ENCODE assay signal across 17 cellular contexts in the genomic region with DNA sequence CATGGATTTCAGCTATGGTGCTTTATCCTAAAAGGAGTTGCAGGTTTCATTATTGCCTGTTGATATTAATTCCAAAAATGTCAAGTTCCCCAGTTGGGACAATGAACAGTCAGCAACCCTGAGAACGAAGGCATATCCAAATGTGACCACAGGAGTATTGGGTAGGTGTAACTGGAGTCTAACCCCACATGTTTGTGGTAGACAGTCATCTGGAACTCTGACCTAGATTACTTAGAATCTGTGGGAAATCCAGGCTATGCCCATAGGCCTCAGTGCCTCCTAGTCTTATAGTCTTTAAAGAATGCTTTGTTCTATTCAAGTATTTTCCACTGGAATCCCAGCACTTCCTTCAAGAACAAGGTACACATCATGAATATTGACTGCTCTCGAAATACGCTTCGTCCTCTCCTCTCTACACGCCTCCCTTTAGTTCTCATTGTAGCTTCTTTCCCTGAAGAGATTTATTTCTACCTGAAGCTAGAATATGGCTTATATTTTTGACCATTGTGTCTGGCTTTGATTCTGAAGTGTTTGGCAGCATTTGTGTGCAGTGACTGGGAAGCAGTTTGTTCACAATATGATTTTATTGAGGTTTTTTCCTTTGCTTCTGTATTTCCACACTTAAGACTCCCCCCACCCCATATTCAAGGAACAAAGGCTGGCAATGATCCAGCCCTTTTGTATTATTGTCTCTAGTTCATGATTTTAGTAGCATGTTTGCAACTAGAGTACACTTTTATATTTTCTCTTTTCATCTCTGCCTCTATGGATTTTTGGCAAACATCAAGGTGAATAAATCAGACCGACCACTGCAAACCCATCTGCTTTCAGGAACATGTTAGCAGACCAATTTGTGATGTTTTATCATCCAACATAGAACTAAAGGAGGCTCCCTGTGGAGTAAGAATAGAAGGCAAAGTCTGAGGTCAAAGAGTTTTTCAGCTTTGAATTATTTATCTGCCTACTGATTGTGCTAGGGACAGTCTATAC.
A peak's percentile ranks its signal among the peaks of the same experiment; 100 is the strongest.
DNase-seq lines count a peak whose midpoint lies in the region; ATAC-seq and TF ChIP-seq lines count a peak whose summit lies in the region.
"Had no signal": no experiment of that assay in that cellular context is flagged by ENCODE, and none has a peak within 500 bp of the region (broad histone marks: within the 10 kb centered on the region; RNA-seq: fewer than 3 reads in every experiment).

No MANE protein-coding gene starts in this region.

- H3K27ac ChIP-seq in RWPE2 (ENCODE audit: poor library complexity, severe bottlenecking) (no peak overlapping the region), foreskin keratinocyte (no peak overlapping the region)
- H3K27ac ChIP-seq: A549, skin epidermis, tibial nerve had no signal

- H3K4me3 ChIP-seq in RWPE2 (ENCODE audit: severe bottlenecking), result no peak overlapping the region
- H3K4me3 ChIP-seq: A549, skin epidermis, tibial nerve had no signal

- H3K9me3 Mint-ChIP-seq in activated T-cell treated with anti-CD3 and anti-CD28 coated beads, Interleukin-2, amount 50 U/mL, for 72 hours, result peaks cover 3 to 7% of the 10 kb centered on the region in 2 donors

- TF ChIP-seq CTCF in RWPE2 (IDR thresholded peaks at IDR 0.05; ENCODE audit: poor library complexity, severe bottlenecking), result no peak
- TF ChIP-seq CTCF in foreskin keratinocyte (conservative IDR thresholded peaks at IDR 0.05), result no peak

- no peaks in the 10 kb centered on the region for H3K4me1 Mint-ChIP-seq in activated T-cell treated with anti-CD3 and anti-CD28 coated beads, Interleukin-2, amount 50 U/mL, for 72 hours (ENCODE audit: low read depth)
- H3K4me1 Mint-ChIP-seq: activated CD4-positive, alpha-beta T cell treated with anti-CD3 and anti-CD28 coated beads, Interleukin-2, amount 10 ng/mL, durations not matched to agents 24 days and 14 days; H9 had no signal

- H3K4me1 ChIP-seq in RWPE2 (ENCODE audit: insufficient read depth, poor library complexity, severe bottlenecking), result no peaks in the 10 kb centered on the region
- no peaks in the 10 kb centered on the region for H3K4me1 ChIP-seq in foreskin keratinocyte
- H3K4me1 ChIP-seq: A549, tibial nerve had no signal

- intact Hi-C loops in Right ventricle myocardium inferior (cut with DNase I), result no loop called here

- H3K36me3 ChIP-seq in RWPE2 (ENCODE audit: low read depth), result no peaks in the 10 kb centered on the region
- H3K36me3 ChIP-seq: tibial nerve had no signal

- peaks cover under 1 to 9% of the 10 kb centered on the region in 2 donors for H3K36me3 Mint-ChIP-seq in activated T-cell treated with anti-CD3 and anti-CD28 coated beads, Interleukin-2, amount 50 U/mL, for 72 hours (ENCODE audit: insufficient read depth in 2 of 2)

- H3K27me3 Mint-ChIP-seq in activated T-cell treated with anti-CD3 and anti-CD28 coated beads, Interleukin-2, amount 50 U/mL, for 72 hours (ENCODE audit: low read depth), result no peaks in the 10 kb centered on the region
- H3K27me3 Mint-ChIP-seq: activated CD4-positive, alpha-beta T cell treated with anti-CD3 and anti-CD28 coated beads, Interleukin-2, amount 10 ng/mL, durations not matched to agents 24 days and 14 days; naive thymus-derived CD4-positive, alpha-beta T cell had no signal

- H3K27ac Mint-ChIP-seq in activated T-cell treated with anti-CD3 and anti-CD28 coated beads, Interleukin-2, amount 50 U/mL, for 72 hours, result peak overlapping the region; percentile 9
- H3K27ac Mint-ChIP-seq: activated CD4-positive, alpha-beta T cell treated with anti-CD3 and anti-CD28 coated beads, Interleukin-2, amount 10 ng/mL, durations not matched to agents 24 days and 14 days; H9; naive thymus-derived CD4-positive, alpha-beta T cell had no signal

- H3K27me3 ChIP-seq in RWPE2 (ENCODE audit: insufficient read depth, poor library complexity, severe bottlenecking), result no peaks in the 10 kb centered on the region
- H3K27me3 ChIP-seq in foreskin keratinocyte, result no peaks in the 10 kb centered on the region
- H3K27me3 ChIP-seq: tibial nerve had no signal

- no peak for ATAC-seq in activated T-cell treated with anti-CD3 and anti-CD28 coated beads, Interleukin-2, amount 50 U/mL, for 72 hours (replicated peaks in 1 of 2)
- 0 out of 3 replicates have a peak, but pooled peaks have one; percentile 10 for ATAC-seq in RWPE2 (ENCODE audit: low read depth)
- no peak for ATAC-seq in foreskin keratinocyte
- ATAC-seq in Right ventricle myocardium inferior, result no peak
- ATAC-seq in GM21526 (IDR thresholded peaks at IDR 0.05; ENCODE audit: low FRiP score, unreplicated experiment), result no peak
- ATAC-seq: A549; naive thymus-derived CD4-positive, alpha-beta T cell had no signal

- no peak overlapping the region for H3K4me3 Mint-ChIP-seq in activated T-cell treated with anti-CD3 and anti-CD28 coated beads, Interleukin-2, amount 50 U/mL, for 72 hours
- H3K4me3 Mint-ChIP-seq: activated CD4-positive, alpha-beta T cell treated with anti-CD3 and anti-CD28 coated beads, Interleukin-2, amount 10 ng/mL, durations not matched to agents 24 days and 14 days; H9; naive thymus-derived CD4-positive, alpha-beta T cell had no signal

- DNase-seq in activated T-cell treated with anti-CD3 and anti-CD28 coated beads, Interleukin-2, amount 50 U/mL, for 72 hours, result no peak
- no peak for DNase-seq in activated T-cell treated with anti-CD3 and anti-CD28 coated beads, Interleukin-2, amount 50 U/mL, for 1 hour
- no peak for DNase-seq in RWPE2 (ENCODE audit: low spot score)
- DNase-seq in foreskin keratinocyte, result peak; percentile 11 to 56
- DNase-seq in Right ventricle myocardium inferior (ENCODE audit: missing footprints), result no peak
- DNase-seq in iPS-NIHi7 (ENCODE audit: extremely low spot score), result no peak
- DNase-seq in NCI-H510A treated with DMSO at 0.1 percent for 48 hours (lab: John Stamatoyannopoulos, UW), result no peak
- DNase-seq: activated CD4-positive, alpha-beta T cell treated with anti-CD3 and anti-CD28 coated beads, Interleukin-2, amount 10 ng/mL, durations not matched to agents 24 days and 14 days; activated naive CD4-positive, alpha-beta T cell; H9; kidney; naive thymus-derived CD4-positive, alpha-beta T cell; NK-92 treated with Interleukin-12 subunit alpha and Interleukin-12 subunit beta, amount 100 ng/mL, for 24 hours had no signal

- no peaks in the 10 kb centered on the region for H3K9me3 ChIP-seq in RWPE2 (ENCODE audit: severe bottlenecking)
- H3K9me3 ChIP-seq: A549 had no signal

Comparison
In these comparisons a context has a peak if more than half of its experiments do, and no peak if none do; other contexts are left out.
1. DNase-seq: peak in foreskin keratinocyte (2 of 2); none in activated T-cell treated with anti-CD3 and anti-CD28 coated beads, Interleukin-2, amount 50 U/mL, for 72 hours (0 of 2), activated T-cell treated with anti-CD3 and anti-CD28 coated beads, Interleukin-2, amount 50 U/mL, for 1 hour (single experiment), RWPE2 (single experiment), Right ventricle myocardium inferior (single experiment), iPS-NIHi7 (single experiment) and NCI-H510A treated with DMSO at 0.1 percent for 48 hours (single experiment).